Comparison of ENCODE assay signal across 18 cellular contexts in the genomic region with DNA sequence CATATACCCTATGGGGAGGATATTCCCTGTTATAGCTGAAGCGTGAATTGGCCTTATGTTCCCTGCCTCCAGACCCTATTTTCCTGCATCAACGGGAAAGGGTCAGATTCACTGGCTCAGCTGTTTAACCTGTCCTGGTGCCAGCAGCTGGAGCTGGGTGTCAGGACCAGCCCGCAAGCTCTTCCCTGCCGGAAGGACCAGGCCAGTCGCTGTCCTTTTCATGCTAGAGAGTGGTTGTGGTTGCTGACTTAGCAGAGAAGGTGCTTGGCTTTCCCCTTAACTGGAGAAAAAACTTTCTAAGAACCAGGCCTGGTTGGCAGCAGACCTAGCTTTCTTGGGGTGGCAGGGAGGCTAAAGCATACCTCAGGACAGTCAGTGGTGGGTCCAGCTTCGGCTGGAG. TPM values are rescaled to one million over a fixed set of nuclear protein-coding genes. Genes with fewer than 3 reads are reported as not detected.
A peak's percentile ranks its signal among the peaks of the same experiment; 100 is the strongest.
DNase-seq lines count a peak whose midpoint lies in the region; ATAC-seq and TF ChIP-seq lines count a peak whose summit lies in the region.
"Had no signal": no experiment of that assay in that cellular context is flagged by ENCODE, and none has a peak within 500 bp of the region (broad histone marks: within the 10 kb centered on the region; RNA-seq: fewer than 3 reads in every experiment).

No MANE protein-coding gene starts in this region.

- POLR2A ChIA-PET in CD4-positive, alpha-beta T cell (lab: Charles Lee), result interaction anchor here (2.5 to 3.5 kb wide), 3 partner anchors 27 to 113 kb away, joined by 8 to 12 read pairs (median 10); a partner anchor contains a TSS

- no peaks in the 10 kb centered on the region for H4K20me1 ChIP-seq in Loucy (ENCODE audit: insufficient read depth, low read length, poor library complexity, severe bottlenecking)

- no peaks in the 10 kb centered on the region for H3K27me3 Mint-ChIP-seq in CD4-positive, alpha-beta T cell
- no peaks in the 10 kb centered on the region for H3K27me3 Mint-ChIP-seq in brain
- H3K27me3 Mint-ChIP-seq: naive B cell had no signal

- CTCF ChIA-PET in CD4-positive, alpha-beta T cell (lab: Charles Lee), result interaction anchor here (1.2 to 3.0 kb wide), 2 partner anchors 20 to 113 kb away, joined by 3 to 10 read pairs; no protein-coding TSS in a partner anchor

- H3K27me3 ChIP-seq in CD4-positive, alpha-beta T cell (ENCODE audit: control insufficient read depth, insufficient read depth, low read length), result no peaks in the 10 kb centered on the region
- H3K27me3 ChIP-seq in Loucy (ENCODE audit: insufficient read depth, low read length, poor library complexity, severe bottlenecking) (no peaks in the 10 kb centered on the region), parathyroid adenoma (ENCODE audit: control insufficient read depth, insufficient read depth, low read length) (no peaks in the 10 kb centered on the region)
- H3K27me3 ChIP-seq: BE2C had no signal

- DNase-seq in CD4-positive, alpha-beta T cell, result no peak
- DNase-seq in ecto neural progenitor cell (ENCODE audit: low spot score) (no peak), iPS-NIHi7 (ENCODE audit: extremely low spot score) (no peak), OCI-M2 (lab: John Stamatoyannopoulos, UW; ENCODE audit: unreplicated experiment) (no peak), NCI-H2107 (lab: John Stamatoyannopoulos, UW) (no peak)
- DNase-seq: BE2C, caudate nucleus, naive B cell, NCI-H446, PC-3, SW 1271 had no signal

- H3K9me3 Mint-ChIP-seq in CD4-positive, alpha-beta T cell, result no peaks in the 10 kb centered on the region
- H3K9me3 Mint-ChIP-seq in brain, result peaks cover 0 to 16% (median 0%) of the 10 kb centered on the region in 5 experiments
- H3K9me3 Mint-ChIP-seq: activated naive CD4-positive, alpha-beta T cell treated with anti-CD3 and anti-CD28 coated beads, Interleukin-2, amount 50 U/mL, for 72 hours; naive B cell; WTC11 had no signal

- intact Hi-C loops in CD4-positive, alpha-beta T cell (cut with DNase I, micrococcal nuclease), result no loop called here

- H3K36me3 Mint-ChIP-seq in CD4-positive, alpha-beta T cell (ENCODE audit: low read depth), result peaks cover 21% of the 10 kb centered on the region
- H3K36me3 Mint-ChIP-seq in brain, result peaks cover 12% of the 10 kb centered on the region

- no peaks in the 10 kb centered on the region for H3K9me3 ChIP-seq in CD4-positive, alpha-beta T cell (ENCODE audit: control insufficient read depth, low read length)
- H3K9me3 ChIP-seq in Loucy (ENCODE audit: insufficient read depth, low read depth, low read length), result no peaks in the 10 kb centered on the region
- no peaks in the 10 kb centered on the region for H3K9me3 ChIP-seq in parathyroid adenoma (ENCODE audit: control insufficient read depth, low read length)
- H3K9me3 ChIP-seq: BE2C had no signal

- no peak for TF ChIP-seq CTCF in CD4-positive, alpha-beta T cell (IDR thresholded peaks at IDR 0.05)
- TF ChIP-seq CTCF in Loucy (conservative IDR thresholded peaks at IDR 0.05; ENCODE audit: low read length) (no peak), brain (conservative IDR thresholded peaks at IDR 0.05) (no peak), parathyroid adenoma (IDR thresholded peaks at IDR 0.05) (no peak)

- H3K79me2 ChIP-seq in Loucy (ENCODE audit: insufficient read depth, low read length), result peaks cover 14% of the 10 kb centered on the region; the same call in 1 of the 2 replicates
- no peaks in the 10 kb centered on the region for H3K79me2 ChIP-seq in parathyroid adenoma

- no peak overlapping the region for H3K27ac ChIP-seq in CD4-positive, alpha-beta T cell (ENCODE audit: low read depth, low read length)
- H3K27ac ChIP-seq in parathyroid adenoma, result peak overlapping the region; percentile 81

- no peaks in the 10 kb centered on the region for H3F3A ChIP-seq in Loucy (ENCODE audit: low read depth)

- no peak for ATAC-seq in CD4-positive, alpha-beta T cell (ENCODE audit: poor library complexity)
- ATAC-seq: activated naive CD4-positive, alpha-beta T cell treated with anti-CD3 and anti-CD28 coated beads, Interleukin-2, amount 50 U/mL, for 72 hours; K562; left lobe of liver; PC-3; WTC11 had no signal

- H3K4me2 ChIP-seq in Loucy (ENCODE audit: low read depth, low read length, poor library complexity, severe bottlenecking) (no peak overlapping the region), parathyroid adenoma (ENCODE audit: low read length) (peak overlapping the region; percentile 52)

- H3K27ac Mint-ChIP-seq in CD4-positive, alpha-beta T cell, result peak overlapping the region; percentile 34
- H3K27ac Mint-ChIP-seq in brain, result peak overlapping the region; percentile 14 to 100 (median 83)

- no peak overlapping the region for H3K4me3 Mint-ChIP-seq in CD4-positive, alpha-beta T cell
- H3K4me3 Mint-ChIP-seq in brain, result no peak overlapping the region
- H3K4me3 Mint-ChIP-seq: WTC11 had no signal

- peaks cover 19% of the 10 kb centered on the region; the same call in 1 of the 2 replicates for H3K36me3 ChIP-seq in Loucy (ENCODE audit: insufficient read depth, low read length)
- no peaks in the 10 kb centered on the region for H3K36me3 ChIP-seq in parathyroid adenoma (ENCODE audit: control insufficient read depth, insufficient read depth, low read length)

- no peak overlapping the region for H3K4me3 ChIP-seq in Loucy (ENCODE audit: low read length, poor library complexity, severe bottlenecking)
- no peak overlapping the region for H3K4me3 ChIP-seq in parathyroid adenoma (ENCODE audit: low read depth, low read length)
- H3K4me3 ChIP-seq: K562 had no signal

- H3K9ac ChIP-seq in Loucy (ENCODE audit: low read depth, low read length, poor library complexity, severe bottlenecking) (peak overlapping the region; percentile 26), parathyroid adenoma (no peak overlapping the region)

- H2AFZ ChIP-seq in Loucy (ENCODE audit: low read length), result no peak overlapping the region
- peak overlapping the region; percentile 46 for H2AFZ ChIP-seq in parathyroid adenoma

- no peaks in the 10 kb centered on the region for H3K9me2 ChIP-seq in Loucy (replicated peaks; ENCODE audit: low read depth, low read length)

- H3K4me1 ChIP-seq in Loucy (ENCODE audit: insufficient read depth, low read length, poor library complexity, severe bottlenecking) (peaks cover 33% of the 10 kb centered on the region), parathyroid adenoma (peaks cover 24% of the 10 kb centered on the region)

- peaks cover 17% of the 10 kb centered on the region for H3K4me1 Mint-ChIP-seq in CD4-positive, alpha-beta T cell (ENCODE audit: low read depth)
- peaks cover 95% of the 10 kb centered on the region for H3K4me1 Mint-ChIP-seq in brain

RNA-seq across cellular contexts. Expression of a gene that starts 5.2 kb away (rescaled TPM):
- 10 to 100 TPM; 67.2 to 69.9 TPM for total RNA-seq in CD4-positive, alpha-beta T cell
- polyA plus RNA-seq in brain (ENCODE audit: insufficient read depth, low read depth, low replicate concordance), result 115 TPM

RNA-seq across cellular contexts. Expression of a gene that starts 27.2 kb away (rescaled TPM):
- total RNA-seq in CD4-positive, alpha-beta T cell, result 10 to 100 TPM; 14.1 to 16.2 TPM
- polyA plus RNA-seq in brain (ENCODE audit: insufficient read depth, low read depth, low replicate concordance), result 3.7 TPM
